Comparison of ENCODE assay signal across 26 cellular contexts in the genomic region with DNA sequence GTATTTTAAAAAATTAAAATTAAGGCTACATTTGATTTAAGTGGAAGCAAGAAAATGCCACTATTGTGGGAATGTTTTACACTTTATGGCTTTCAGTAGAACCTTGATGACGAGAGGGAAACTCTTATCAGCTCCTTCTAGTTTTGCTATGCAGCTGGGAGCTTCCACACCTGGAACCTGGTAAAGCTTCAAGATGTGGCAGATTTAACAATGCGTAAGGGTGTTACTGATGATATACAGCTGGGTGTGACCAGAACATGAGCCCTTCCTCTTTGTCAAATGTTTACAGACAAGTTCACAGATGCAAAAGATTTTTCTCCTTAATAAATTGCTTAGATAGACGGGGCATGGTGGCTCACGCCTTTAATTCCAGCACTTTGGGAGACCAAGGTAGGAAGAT. TPM values are rescaled to one million over a fixed set of nuclear protein-coding genes. Genes with fewer than 3 reads are reported as not detected.
DNase-seq lines count a peak whose midpoint lies in the region; ATAC-seq and TF ChIP-seq lines count a peak whose summit lies in the region.
"Had no signal": no experiment of that assay in that cellular context is flagged by ENCODE, and none has a peak within 500 bp of the region (broad histone marks: within the 10 kb centered on the region; RNA-seq: fewer than 3 reads in every experiment).

No MANE protein-coding gene starts in this region.

- H3K23ac ChIP-seq in mesendoderm (ENCODE audit: low read length): no peak overlapping the region

- no peak for TF ChIP-seq CTCF in body of pancreas (IDR thresholded peaks at IDR 0.05)

- H3K9me3 Mint-ChIP-seq in stimulated activated naive B cell treated with anti-CD40 and anti-IgM and Interleukin-4, amounts not matched to agents 10 μg/mL and 1 μg/mL and 100 μg/mL, for 72 hours: peaks cover 0 to 2% of the 10 kb centered on the region in 2 donors
- H3K9me3 Mint-ChIP-seq: CD4-positive, alpha-beta memory T cell had no signal

- no peak for TF ChIP-seq POLR2A in body of pancreas (IDR thresholded peaks at IDR 0.05)

- H2BK5ac ChIP-seq in mesendoderm (ENCODE audit: low read length): no peak overlapping the region

- H3K9me3 ChIP-seq in Karpas-422 (ENCODE audit: low read length): no peaks in the 10 kb centered on the region
- H3K9me3 ChIP-seq in body of pancreas: no peaks in the 10 kb centered on the region
- H3K9me3 ChIP-seq: BLaER1 treated with 17β-estradiol and CSF1 and Interleukin-3, amounts not matched to agents 10 nM and 100 nM; MG63; SJSA1 had no signal

- no peak overlapping the region for H2AK5ac ChIP-seq in mesendoderm (ENCODE audit: low read length)

- no peaks in the 10 kb centered on the region for H3K79me1 ChIP-seq in mesendoderm (ENCODE audit: low read length)

- H3K27ac ChIP-seq in Karpas-422 (ENCODE audit: low read length) (peak overlapping the region; percentile 81), body of pancreas (no peak overlapping the region), mesendoderm (ENCODE audit: low read depth, low read length) (no peak overlapping the region)
- H3K27ac ChIP-seq: BLaER1 treated with 17β-estradiol and CSF1 and Interleukin-3, amounts not matched to agents 10 nM and 100 nM; PC-9; SJSA1 had no signal

- H3K18ac ChIP-seq in mesendoderm (ENCODE audit: low read length): no peak overlapping the region

- H4K8ac ChIP-seq in mesendoderm (ENCODE audit: low read depth, low read length): no peak overlapping the region

- H3K4me3 ChIP-seq in Karpas-422 (ENCODE audit: low read length) (peak overlapping the region; percentile 54; the same call in 1 of the 2 replicates), body of pancreas (no peak overlapping the region), mesendoderm (ENCODE audit: low read length) (no peak overlapping the region)
- H3K4me3 ChIP-seq: BLaER1 treated with 17β-estradiol and CSF1 and Interleukin-3, amounts not matched to agents 10 nM and 100 nM; MG63; PC-9; SJSA1 had no signal

- H3K79me2 ChIP-seq in Karpas-422 (ENCODE audit: low read length): peaks cover 15% of the 10 kb centered on the region
- H3K79me2 ChIP-seq in mesendoderm (ENCODE audit: control insufficient read depth, insufficient read depth, low read length): no peaks in the 10 kb centered on the region

- no peaks in the 10 kb centered on the region for H3K9me2 ChIP-seq in Karpas-422 (replicated peaks; ENCODE audit: insufficient read depth, low read length)

- intact Hi-C loops in body of pancreas (cut with DNase I): no loop called here

- H3K36me3 Mint-ChIP-seq in stimulated activated naive B cell treated with anti-CD40 and anti-IgM and Interleukin-4, amounts not matched to agents 10 μg/mL and 1 μg/mL and 100 μg/mL, for 72 hours: peaks cover 44 to 47% of the 10 kb centered on the region in 2 donors

- H3K4me1 ChIP-seq in Karpas-422 (ENCODE audit: low read length) (peaks cover 30% of the 10 kb centered on the region), body of pancreas (peaks cover 8% of the 10 kb centered on the region), mesendoderm (ENCODE audit: control insufficient read depth, low read depth, low read length) (no peaks in the 10 kb centered on the region)
- H3K4me1 ChIP-seq: BLaER1 treated with 17β-estradiol and CSF1 and Interleukin-3, amounts not matched to agents 10 nM and 100 nM; SJSA1 had no signal

- no peaks in the 10 kb centered on the region for H3K27me3 Mint-ChIP-seq in stimulated activated naive B cell treated with anti-CD40 and anti-IgM and Interleukin-4, amounts not matched to agents 10 μg/mL and 1 μg/mL and 100 μg/mL, for 72 hours
- H3K27me3 Mint-ChIP-seq: CD4-positive, alpha-beta memory T cell had no signal

- H4K5ac ChIP-seq in mesendoderm (ENCODE audit: low read length): no peak overlapping the region

- WGBS in body of pancreas, 2 donors: 51 to 54% methylated on average over 4 of the region's 4 CpGs
- no CpG with 5 or more reads among the region's 4 CpGs for WGBS in mesendoderm (ENCODE audit: extremely low coverage, insufficient coverage, low lambda C conversion rate)

- no peak overlapping the region for H2BK120ac ChIP-seq in mesendoderm (ENCODE audit: low read depth, low read length)

- no peak overlapping the region for H2BK15ac ChIP-seq in mesendoderm (replicated peaks; ENCODE audit: low read depth)

- H3K36me3 ChIP-seq in Karpas-422 (ENCODE audit: insufficient read depth, low read length) (no peaks in the 10 kb centered on the region), body of pancreas (replicated peaks in 1 of 2; ENCODE audit: insufficient read depth in 1 of 2, low read depth in 2 of 2) (no peaks in the 10 kb centered on the region), mesendoderm (ENCODE audit: control insufficient read depth, insufficient read depth, low read length) (no peaks in the 10 kb centered on the region)
- H3K36me3 ChIP-seq: SJSA1 had no signal

- H3K4ac ChIP-seq in mesendoderm (ENCODE audit: low read depth, low read length): no peak overlapping the region

- peak overlapping the region; percentile 48; the same call in 1 of the 2 replicates for H3K9ac ChIP-seq in Karpas-422 (ENCODE audit: low read length)
- no peak overlapping the region for H3K9ac ChIP-seq in mesendoderm (ENCODE audit: low read length)
- H3K9ac ChIP-seq: BLaER1 treated with 17β-estradiol and CSF1 and Interleukin-3, amounts not matched to agents 10 nM and 100 nM had no signal

- H3K4me2 ChIP-seq in Karpas-422 (ENCODE audit: low read depth, low read length, poor library complexity, severe bottlenecking) (peak overlapping the region; percentile 73), mesendoderm (ENCODE audit: low read length) (no peak overlapping the region)
- H3K4me2 ChIP-seq: BLaER1 treated with 17β-estradiol and CSF1 and Interleukin-3, amounts not matched to agents 10 nM and 100 nM; PC-9 had no signal

- H3K4me1 Mint-ChIP-seq in stimulated activated naive B cell treated with anti-CD40 and anti-IgM and Interleukin-4, amounts not matched to agents 10 μg/mL and 1 μg/mL and 100 μg/mL, for 72 hours: peaks cover 25 to 76% of the 10 kb centered on the region in 2 donors

- peak overlapping the region in 1 of 2 donors; percentile 69 for H3K4me3 Mint-ChIP-seq in stimulated activated naive B cell treated with anti-CD40 and anti-IgM and Interleukin-4, amounts not matched to agents 10 μg/mL and 1 μg/mL and 100 μg/mL, for 72 hours
- H3K4me3 Mint-ChIP-seq: CD4-positive, alpha-beta memory T cell had no signal

- no peak overlapping the region for H3K56ac ChIP-seq in mesendoderm (ENCODE audit: low read length)

- no peaks in the 10 kb centered on the region for H4K20me1 ChIP-seq in Karpas-422 (ENCODE audit: insufficient read depth, low read depth, low read length)
- H4K20me1 ChIP-seq: BLaER1 treated with 17β-estradiol and CSF1 and Interleukin-3, amounts not matched to agents 10 nM and 100 nM had no signal

- H3K27me3 ChIP-seq in Karpas-422 (ENCODE audit: low read length) (no peaks in the 10 kb centered on the region), body of pancreas (no peaks in the 10 kb centered on the region), mesendoderm (ENCODE audit: insufficient read depth, low read length, poor library complexity) (no peaks in the 10 kb centered on the region)
- H3K27me3 ChIP-seq: BLaER1 treated with 17β-estradiol and CSF1 and Interleukin-3, amounts not matched to agents 10 nM and 100 nM; MG63; SJSA1 had no signal

- ATAC-seq in body of pancreas (peak; percentile 50), HG02870 (IDR thresholded peaks at IDR 0.05; ENCODE audit: unreplicated experiment) (no peak), GM18868 (IDR thresholded peaks at IDR 0.05; ENCODE audit: unreplicated experiment) (no peak)
- ATAC-seq in stimulated activated naive B cell treated with anti-CD40 and anti-IgM and Interleukin-4, amounts not matched to agents 10 μg/mL and 1 μg/mL and 100 μg/mL, for 72 hours (replicated peaks): peak; percentile 54 to 55

- H3K27ac Mint-ChIP-seq in stimulated activated naive B cell treated with anti-CD40 and anti-IgM and Interleukin-4, amounts not matched to agents 10 μg/mL and 1 μg/mL and 100 μg/mL, for 72 hours: no peak overlapping the region
- H3K27ac Mint-ChIP-seq: CD4-positive, alpha-beta memory T cell had no signal

- H2AFZ ChIP-seq in Karpas-422 (ENCODE audit: low read length): no peak overlapping the region
- H2AFZ ChIP-seq: PC-9 had no signal

- DNase-seq in Karpas-422 (no peak), body of pancreas (peak in 1 of 4 donors; percentile 28), mesendoderm (peak; percentile 8), amniotic stem cell (lab: John Stamatoyannopoulos, UW) (no peak), C1 segment of cervical spinal cord (lab: John Stamatoyannopoulos, UW) (no peak)
- no peak for DNase-seq in stimulated activated naive B cell treated with anti-CD40 and anti-IgM and Interleukin-4, amounts not matched to agents 10 μg/mL and 1 μg/mL and 100 μg/mL, for 72 hours
- DNase-seq: CD4-positive, alpha-beta memory T cell; COR-L47; EL; GDM1; GOT3; HCEC 1CT; KBM-7; MG63; NCI-H2029; NCI-H446 treated with DMSO at 0.1 percent for 48 hours; NCI-H526; NCI-H82; NK-92 treated with Interleukin-12 subunit alpha and Interleukin-12 subunit beta, amount 100 ng/mL, for 24 hours; PC-9; Right ventricle myocardium superior; RPMI8226 had no signal

RNA-seq across cellular contexts. Expression of a gene that starts 20.3 kb away (rescaled TPM):
- total RNA-seq in Karpas-422 (2014; rRNA removed; shearing (Covaris generic); ENCODE audit: low replicate concordance): 11.2 and 14.0 TPM in 2 replicates
- total RNA-seq in body of pancreas: 10 to 100 TPM; 18.2 to 24.4 TPM
- 4.2 TPM for polyA plus RNA-seq in mesendoderm (2013, experiment 1 of 2)
- polyA plus RNA-seq in mesendoderm (2013, experiment 2 of 2): 3.7 TPM

RNA-seq across cellular contexts. Expression of a gene that starts 20.5 kb away (rescaled TPM):
- 23.7 and 35.1 TPM in 2 replicates for total RNA-seq in Karpas-422 (2014; rRNA removed; shearing (Covaris generic); ENCODE audit: low replicate concordance)
- total RNA-seq in body of pancreas: 10 to 100 TPM; 11.5 to 23.6 TPM
- 20.0 TPM for polyA plus RNA-seq in mesendoderm (2013, experiment 1 of 2)
- polyA plus RNA-seq in mesendoderm (2013, experiment 2 of 2): 18.7 TPM

Comparison
In these comparisons a context has a peak if more than half of its experiments do, and no peak if none do; other contexts are left out.
1. ATAC-seq: peak in body of pancreas (single experiment) and stimulated activated naive B cell treated with anti-CD40 and anti-IgM and Interleukin-4, amounts not matched to agents 10 μg/mL and 1 μg/mL and 100 μg/mL, for 72 hours (2 of 2); none in HG02870 (single experiment) and GM18868 (single experiment).